8 cellular contexts compared by ENCODE assay signal in the genomic region with DNA sequence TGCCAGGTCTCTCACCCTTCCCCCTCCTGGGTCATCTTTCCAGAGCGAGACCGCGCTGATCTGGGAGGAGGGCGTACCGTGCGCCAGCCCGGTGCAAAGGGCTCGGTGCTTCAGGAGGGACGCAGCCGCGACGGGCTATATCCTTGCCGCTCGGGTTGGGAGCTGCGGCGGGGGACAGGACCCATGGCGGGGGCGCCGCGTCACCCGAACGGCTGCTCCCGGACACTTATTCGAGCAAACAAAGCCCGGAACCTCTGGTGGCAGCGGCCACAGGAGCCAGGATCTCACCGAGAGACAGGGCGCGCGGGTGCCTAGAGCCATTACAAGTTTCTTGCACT. TPM values are rescaled to one million over a fixed set of nuclear protein-coding genes. Genes with fewer than 3 reads are reported as not detected.
DNase-seq lines count a peak whose midpoint lies in the region; ATAC-seq, FAIRE-seq and TF ChIP-seq lines count a peak whose summit lies in the region.

No MANE protein-coding gene starts in this region.

- peaks cover 92 to 99% (median 96%) of the 10 kb centered on the region in 3 donors for H3K27me3 Mint-ChIP-seq in CD14-positive monocyte (ENCODE audit: low read depth in 3 of 3)

- H3K27ac ChIP-seq in HUES48 (ENCODE audit: low read depth, low read length): peak overlapping the region; percentile 84

- 1 to 2% methylated on average over 21 to 26 of the region's 30 CpGs for WGBS in lower leg skin, 2 donors

- peak overlapping the region; percentile 85 for H3K9ac ChIP-seq in HUES48 (ENCODE audit: low read depth, low read length)

- intact Hi-C loops in CD14-positive monocyte (cut with micrococcal nuclease): no loop called here
- intact Hi-C loops in lower leg skin (cut with DNase I; ENCODE audit: low total_unique reads): no loop called here

- H3K4me3 ChIP-seq in HUES48 (ENCODE audit: low read depth, low read length): peak overlapping the region; percentile 93
- peak overlapping the region; percentile 49 for H3K4me3 ChIP-seq in bronchial epithelial cell (ENCODE audit: low read depth, low read length)
- H3K4me3 ChIP-seq in lower leg skin (ENCODE audit: low read depth, poor library complexity, severe bottlenecking): peak overlapping the region; percentile 51

- peaks cover 18% of the 10 kb centered on the region for H3K36me3 ChIP-seq in HUES48 (ENCODE audit: control insufficient read depth, insufficient read depth, low read length)
- H3K36me3 ChIP-seq in bronchial epithelial cell (ENCODE audit: control insufficient read depth, insufficient read depth, low read length): no peaks in the 10 kb centered on the region

- peaks cover 49% of the 10 kb centered on the region for H3K4me1 ChIP-seq in HUES48 (ENCODE audit: control insufficient read depth, insufficient read depth, low read length)

- H3K9me3 Mint-ChIP-seq in CD14-positive monocyte: peaks cover 0 to 27% (median 8%) of the 10 kb centered on the region in 7 donors

- H3K27me3 ChIP-seq in HUES48 (ENCODE audit: control insufficient read depth, insufficient read depth, low read length) (no peaks in the 10 kb centered on the region), bronchial epithelial cell (ENCODE audit: control insufficient read depth, insufficient read depth, low read length) (peaks cover 26% of the 10 kb centered on the region)

- no peak for TF ChIP-seq POLR2A in lower leg skin (IDR thresholded peaks at IDR 0.05)

- H3K9me3 ChIP-seq in HUES48 (ENCODE audit: control insufficient read depth, insufficient read depth, low read length): no peaks in the 10 kb centered on the region

- DNase-seq in CD14-positive monocyte (ENCODE audit: low spot score) (no peak), bronchial epithelial cell (ENCODE audit: low read depth) (no peak), lower leg skin (ENCODE audit: low spot score in 2 of 2) (peak in 1 of 2 donors; percentile 89), superior temporal gyrus (ENCODE audit: extremely low spot score) (peak; percentile 57), NCI-H510A (lab: John Stamatoyannopoulos, UW) (no peak), NCI-H2196 (lab: John Stamatoyannopoulos, UW; ENCODE audit: unreplicated experiment) (no peak)

- H3K4me3 Mint-ChIP-seq in CD14-positive monocyte: peak overlapping the region; percentile 71 to 99

- ATAC-seq in GM19324 (IDR thresholded peaks at IDR 0.05; ENCODE audit: low FRiP score, unreplicated experiment): no peak

- H3K36me3 Mint-ChIP-seq in CD14-positive monocyte: peaks cover 0 to 9% of the 10 kb centered on the region in 2 donors

- H3K4me1 Mint-ChIP-seq in CD14-positive monocyte: peaks cover 31% of the 10 kb centered on the region

- no peak overlapping the region for H3K27ac Mint-ChIP-seq in CD14-positive monocyte

- no peak for FAIRE-seq in bronchial epithelial cell (lab: Jason Lieb, UNC)

- TF ChIP-seq CTCF in CD14-positive monocyte (IDR thresholded peaks at IDR 0.05) (no peak), bronchial epithelial cell (IDR thresholded peaks at IDR 0.05; ENCODE audit: insufficient read depth, low read length, severe bottlenecking) (no peak), lower leg skin (IDR thresholded peaks at IDR 0.05) (no peak)

RNA-seq across cellular contexts. Expression of gene SEMA6A, which starts 1.4 kb away (rescaled TPM):
- under 1 TPM in 1 of 2 donors, not detected in 1; 0.16 TPM for polyA plus RNA-seq in CD14-positive monocyte
- total RNA-seq in bronchial epithelial cell (0.53 and 0.64 TPM in 2 replicates), lower leg skin (10 to 100 TPM in 2 of 4 donors, 1 to 10 TPM in 2; 7.0 to 21.8 (median 10.1) TPM)
